In the genomic region with DNA sequence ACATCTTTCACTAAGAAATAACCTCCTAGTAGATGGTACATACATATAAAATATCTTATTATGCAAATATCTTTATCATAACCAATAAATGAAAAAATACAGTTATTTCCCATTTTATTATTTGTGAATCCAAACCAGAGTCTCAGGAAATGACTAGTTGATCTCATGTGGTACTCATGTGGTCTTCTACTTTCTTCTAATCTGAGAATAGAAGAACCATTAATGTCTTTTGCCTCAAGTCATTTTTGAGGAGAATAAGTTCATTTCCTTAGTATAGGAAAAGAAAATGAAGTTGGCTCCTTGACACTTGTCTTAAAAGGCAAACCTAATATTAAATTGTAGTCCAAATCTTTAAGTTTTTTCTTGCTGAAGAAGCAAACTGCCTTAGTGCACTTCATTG, we compare ENCODE assay signal across 38 cellular contexts.
"Had no signal": no experiment of that assay in that cellular context is flagged by ENCODE, and none has a peak within 500 bp of the region (broad histone marks: within the 10 kb centered on the region; RNA-seq: fewer than 3 reads in every experiment).

No MANE protein-coding gene starts in this region.

- H3K27ac ChIP-seq: adrenal gland, ascending aorta, body of pancreas, brain microvascular endothelial cell, breast epithelium, cardiac muscle cell had no signal

- H3K27me3 ChIP-seq: adrenal gland, ascending aorta, body of pancreas, brain microvascular endothelial cell, breast epithelium, cardiac muscle cell had no signal

- H3K9me3 ChIP-seq: adrenal gland, ascending aorta, body of pancreas, breast epithelium had no signal

- H3K36me3 Mint-ChIP-seq: activated naive CD4-positive, alpha-beta T cell treated with anti-CD3 and anti-CD28 coated beads, Interleukin-2, amount 10 ng/mL, durations not matched to agents 7 days and 5 days; activated naive CD4-positive, alpha-beta T cell treated with anti-CD3 and anti-CD28 coated beads, Interleukin-2, amount 50 U/mL, for 24 hours; activated naive CD4-positive, alpha-beta T cell treated with anti-CD3 and anti-CD28 coated beads, Interleukin-2, amount 50 U/mL, for 72 hours; activated naive CD8-positive, alpha-beta T cell; activated naive CD8-positive, alpha-beta T cell treated with anti-CD3 and anti-CD28 coated beads for 36 hours; activated naive CD8-positive, alpha-beta T cell treated with anti-CD3 and anti-CD28 coated beads, Interleukin-2, amount 10 ng/mL, durations not matched to agents 7 days and 5 days; brain had no signal

- DNase-seq: activated effector memory CD4-positive, alpha-beta T cell treated with anti-CD3 and anti-CD28 coated beads, Interleukin-2, amount 50 U/mL, for 16 hours; activated effector memory CD4-positive, alpha-beta T cell treated with Interleukin-2 at 50 U/mL for 16 hours; activated gamma-delta T cell; activated gamma-delta T cell treated with Interleukin-2 at 50 U/mL for 16 hours; activated naive CD4-positive, alpha-beta T cell; activated naive CD4-positive, alpha-beta T cell treated with anti-CD3 and anti-CD28 coated beads for 36 hours; activated naive CD4-positive, alpha-beta T cell treated with anti-CD3 and anti-CD28 coated beads, Interleukin-2, amount 10 ng/mL, durations not matched to agents 7 days and 5 days; activated naive CD4-positive, alpha-beta T cell treated with anti-CD3 and anti-CD28 coated beads, Interleukin-2, amount 50 U/mL, for 16 hours; activated naive CD4-positive, alpha-beta T cell treated with Interleukin-2 at 50 U/mL for 16 hours; activated naive CD8-positive, alpha-beta T cell treated with anti-CD3 and anti-CD28 coated beads for 36 hours; activated naive CD8-positive, alpha-beta T cell treated with anti-CD3 and anti-CD28 coated beads, Interleukin-2, amount 10 ng/mL, durations not matched to agents 7 days and 5 days; activated naive CD8-positive, alpha-beta T cell treated with anti-CD3 and anti-CD28 coated beads, Interleukin-2, amount 50 U/mL, for 24 hours; activated T-cell treated with anti-CD3 and anti-CD28 coated beads, Interleukin-2, amount 50 U/mL, for 1 hour; activated T-cell treated with anti-CD3 and anti-CD28 coated beads, Interleukin-2, amount 50 U/mL, for 24 hours; activated T-cell treated with anti-CD3 and anti-CD28 coated beads, Interleukin-2, amount 50 U/mL, for 4 hours; activated T-cell treated with anti-CD3 and anti-CD28 coated beads, Interleukin-2, amount 50 U/mL, for 48 hours; activated T-cell treated with anti-CD3 and anti-CD28 coated beads, Interleukin-2, amount 50 U/mL, for 72 hours; adrenal gland; amniotic stem cell; amygdala; anterior cingulate cortex; aorta; body of pancreas; brain microvascular endothelial cell; caudate nucleus; central memory CD4-positive, alpha-beta T cell; cerebellar nuclear complex had no signal

- H3K36me3 ChIP-seq: adrenal gland, ascending aorta, brain microvascular endothelial cell, breast epithelium, cardiac muscle cell had no signal

- H3K9me3 Mint-ChIP-seq: activated naive CD4-positive, alpha-beta T cell treated with anti-CD3 and anti-CD28 coated beads for 36 hours; activated naive CD4-positive, alpha-beta T cell treated with anti-CD3 and anti-CD28 coated beads, Interleukin-2, amount 10 ng/mL, durations not matched to agents 7 days and 5 days; activated naive CD4-positive, alpha-beta T cell treated with anti-CD3 and anti-CD28 coated beads, Interleukin-2, amount 50 U/mL, for 24 hours; activated naive CD4-positive, alpha-beta T cell treated with anti-CD3 and anti-CD28 coated beads, Interleukin-2, amount 50 U/mL, for 72 hours; activated naive CD8-positive, alpha-beta T cell treated with anti-CD3 and anti-CD28 coated beads for 36 hours; activated naive CD8-positive, alpha-beta T cell treated with anti-CD3 and anti-CD28 coated beads, Interleukin-2, amount 10 ng/mL, durations not matched to agents 7 days and 5 days; activated naive CD8-positive, alpha-beta T cell treated with anti-CD3 and anti-CD28 coated beads, Interleukin-2, amount 50 U/mL, for 24 hours; activated T-cell treated with anti-CD3 and anti-CD28 coated beads, Interleukin-2, amount 50 U/mL, for 24 hours; activated T-cell treated with anti-CD3 and anti-CD28 coated beads, Interleukin-2, amount 50 U/mL, for 4 hours; activated T-cell treated with anti-CD3 and anti-CD28 coated beads, Interleukin-2, amount 50 U/mL, for 72 hours; activated T-helper 1 cell treated with anti-CD3 and anti-CD28 coated beads, Interleukin-12 subunit alpha, Interleukin-12 subunit beta, Interleukin-2, Interleukin-4 antibody, amounts not matched to agents 30 ng/mL and 10 ng/mL and 1 ng/mL, durations not matched to agents 14 hours and 24 hours and 36 hours; activated T-helper 17 cell treated with anti-CD3 and anti-CD28 coated beads, Interleukin-2, amount 50 U/mL, for 72 hours; activated T-helper 2 cell treated with anti-CD3 and anti-CD28 coated beads, Interferon-gamma antibody, Interleukin-2, Interleukin-4, amounts not matched to agents 10 μg/mL and 5 μg/mL and 100 μg/mL, durations not matched to agents 14 hours and 24 hours and 36 hours; brain; central memory CD8-positive, alpha-beta T cell had no signal

- H3K27me3 Mint-ChIP-seq: activated naive CD4-positive, alpha-beta T cell treated with anti-CD3 and anti-CD28 coated beads, Interleukin-2, amount 10 ng/mL, durations not matched to agents 7 days and 5 days; activated T-helper 17 cell treated with anti-CD3 and anti-CD28 coated beads, Interleukin-2, amount 50 U/mL, for 72 hours; brain; central memory CD8-positive, alpha-beta T cell had no signal

- H3K4me1 Mint-ChIP-seq: activated naive CD8-positive, alpha-beta T cell treated with anti-CD3 and anti-CD28 coated beads for 36 hours; activated naive CD8-positive, alpha-beta T cell treated with anti-CD3 and anti-CD28 coated beads, Interleukin-2, amount 10 ng/mL, durations not matched to agents 7 days and 5 days; activated naive CD8-positive, alpha-beta T cell treated with anti-CD3 and anti-CD28 coated beads, Interleukin-2, amount 50 U/mL, for 24 hours; activated T-helper 17 cell treated with anti-CD3 and anti-CD28 coated beads, Interleukin-2, amount 50 U/mL, for 72 hours; central memory CD8-positive, alpha-beta T cell had no signal

- H3K27ac Mint-ChIP-seq: activated naive CD4-positive, alpha-beta T cell treated with anti-CD3 and anti-CD28 coated beads for 36 hours; activated naive CD4-positive, alpha-beta T cell treated with anti-CD3 and anti-CD28 coated beads, Interleukin-2, amount 10 ng/mL, durations not matched to agents 7 days and 5 days; activated naive CD4-positive, alpha-beta T cell treated with anti-CD3 and anti-CD28 coated beads, Interleukin-2, amount 50 U/mL, for 24 hours; activated naive CD4-positive, alpha-beta T cell treated with anti-CD3 and anti-CD28 coated beads, Interleukin-2, amount 50 U/mL, for 72 hours; activated naive CD8-positive, alpha-beta T cell; activated naive CD8-positive, alpha-beta T cell treated with anti-CD3 and anti-CD28 coated beads for 36 hours; activated naive CD8-positive, alpha-beta T cell treated with anti-CD3 and anti-CD28 coated beads, Interleukin-2, amount 10 ng/mL, durations not matched to agents 7 days and 5 days; activated naive CD8-positive, alpha-beta T cell treated with anti-CD3 and anti-CD28 coated beads, Interleukin-2, amount 50 U/mL, for 24 hours; activated T-cell treated with anti-CD3 and anti-CD28 coated beads, Interleukin-2, amount 50 U/mL, for 24 hours; activated T-cell treated with anti-CD3 and anti-CD28 coated beads, Interleukin-2, amount 50 U/mL, for 72 hours; activated T-helper 1 cell treated with anti-CD3 and anti-CD28 coated beads, Interleukin-12 subunit alpha, Interleukin-12 subunit beta, Interleukin-2, Interleukin-4 antibody, amounts not matched to agents 30 ng/mL and 10 ng/mL and 1 ng/mL, durations not matched to agents 14 hours and 24 hours and 36 hours; activated T-helper 17 cell treated with anti-CD3 and anti-CD28 coated beads, Interleukin-2, amount 50 U/mL, for 72 hours; activated T-helper 2 cell treated with anti-CD3 and anti-CD28 coated beads, Interferon-gamma antibody, Interleukin-2, Interleukin-4, amounts not matched to agents 10 μg/mL and 5 μg/mL and 100 μg/mL, durations not matched to agents 14 hours and 24 hours and 36 hours; brain had no signal

- H3K4me1 ChIP-seq: adrenal gland, ascending aorta, body of pancreas, breast epithelium had no signal

- H3K4me3 ChIP-seq: adrenal gland, ascending aorta, body of pancreas, breast epithelium, cardiac muscle cell had no signal

- H3K4me3 Mint-ChIP-seq: activated naive CD4-positive, alpha-beta T cell treated with anti-CD3 and anti-CD28 coated beads for 36 hours; activated naive CD4-positive, alpha-beta T cell treated with anti-CD3 and anti-CD28 coated beads, Interleukin-2, amount 10 ng/mL, durations not matched to agents 7 days and 5 days; activated naive CD4-positive, alpha-beta T cell treated with anti-CD3 and anti-CD28 coated beads, Interleukin-2, amount 50 U/mL, for 24 hours; activated naive CD8-positive, alpha-beta T cell; activated naive CD8-positive, alpha-beta T cell treated with anti-CD3 and anti-CD28 coated beads for 36 hours; activated naive CD8-positive, alpha-beta T cell treated with anti-CD3 and anti-CD28 coated beads, Interleukin-2, amount 10 ng/mL, durations not matched to agents 7 days and 5 days; activated naive CD8-positive, alpha-beta T cell treated with anti-CD3 and anti-CD28 coated beads, Interleukin-2, amount 50 U/mL, for 24 hours; activated T-cell treated with anti-CD3 and anti-CD28 coated beads, Interleukin-2, amount 50 U/mL, for 24 hours; activated T-cell treated with anti-CD3 and anti-CD28 coated beads, Interleukin-2, amount 50 U/mL, for 4 hours; activated T-cell treated with anti-CD3 and anti-CD28 coated beads, Interleukin-2, amount 50 U/mL, for 72 hours; activated T-helper 1 cell treated with anti-CD3 and anti-CD28 coated beads, Interleukin-12 subunit alpha, Interleukin-12 subunit beta, Interleukin-2, Interleukin-4 antibody, amounts not matched to agents 30 ng/mL and 10 ng/mL and 1 ng/mL, durations not matched to agents 14 hours and 24 hours and 36 hours; activated T-helper 17 cell treated with anti-CD3 and anti-CD28 coated beads, Interleukin-2, amount 50 U/mL, for 72 hours; brain; central memory CD8-positive, alpha-beta T cell had no signal
